Comparison of ENCODE assay signal across 8 cellular contexts in the genomic region with DNA sequence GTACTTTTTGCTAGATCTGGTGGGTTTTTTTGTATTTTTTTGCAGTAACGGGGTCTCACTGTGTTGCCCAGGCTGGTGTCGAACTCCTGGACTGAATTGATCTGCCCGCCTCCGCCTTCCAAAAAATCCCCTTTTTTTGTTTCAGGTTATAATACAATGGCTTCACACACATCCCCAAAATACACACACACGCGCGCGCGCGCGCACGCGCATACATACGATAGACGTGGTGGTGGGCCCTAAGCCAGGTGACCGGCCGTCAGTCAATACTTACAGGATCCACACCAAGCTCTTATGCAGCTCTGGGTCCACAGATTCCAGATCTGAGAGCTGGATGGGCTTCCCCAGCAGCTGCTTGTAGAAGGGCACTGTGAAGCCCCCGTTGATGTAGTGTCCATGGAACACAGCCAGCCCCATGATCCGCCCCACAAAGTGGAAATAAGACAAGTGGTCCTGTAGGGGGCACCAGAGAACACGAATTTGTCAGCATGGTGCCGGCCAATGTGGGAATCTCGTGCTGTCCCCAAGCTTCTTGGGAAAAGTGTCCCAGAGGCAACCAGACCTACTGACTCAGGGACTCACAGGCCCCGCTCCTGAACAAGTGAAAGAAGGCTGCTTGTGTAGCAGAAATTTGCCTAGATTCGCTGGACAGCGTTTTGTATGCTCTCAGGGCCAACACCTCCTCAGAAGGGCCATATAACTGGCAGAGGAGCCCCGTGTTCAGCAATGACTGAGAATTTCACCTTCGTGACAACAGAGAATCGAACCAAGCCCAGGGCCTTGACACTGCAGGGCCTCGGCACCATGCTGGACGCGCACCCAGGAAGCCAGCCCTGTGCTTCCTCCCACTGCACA.
A peak's percentile ranks its signal among the peaks of the same experiment; 100 is the strongest.
DNase-seq lines count a peak whose midpoint lies in the region; ATAC-seq and TF ChIP-seq lines count a peak whose summit lies in the region.

No MANE protein-coding gene starts in this region.

- H3K4me3 ChIP-seq in A673 (ENCODE audit: low read depth, low read length, poor library complexity, severe bottlenecking): no peak overlapping the region
- H3K4me3 ChIP-seq in colonic mucosa: no peak overlapping the region

- H3K9ac ChIP-seq in colonic mucosa (ENCODE audit: low read depth in 2 of 2, low read length in 2 of 2): peak overlapping the region; percentile 51 to 69

- peak; percentile 88 for ATAC-seq in left lobe of liver
- ATAC-seq in GM18505 (IDR thresholded peaks at IDR 0.05; ENCODE audit: unreplicated experiment): no peak

- no peak for TF ChIP-seq POLR2A in GM18505 (IDR thresholded peaks at IDR 0.05; ENCODE audit: borderline replicate concordance, extremely low read depth, insufficient read depth, insufficient read length)

- H3K9me3 ChIP-seq in A673 (ENCODE audit: low read depth, low read length, poor library complexity, severe bottlenecking) (no peaks in the 10 kb centered on the region), colonic mucosa (no peaks in the 10 kb centered on the region)

- H3K36me3 ChIP-seq in A673 (ENCODE audit: insufficient read depth, low read length, poor library complexity, severe bottlenecking) (peaks cover 51% of the 10 kb centered on the region), colonic mucosa (peaks cover 29% of the 10 kb centered on the region)

- H3K27ac ChIP-seq in A673 (ENCODE audit: low read depth, low read length, poor library complexity, severe bottlenecking) (no peak overlapping the region), colonic mucosa (peak overlapping the region; percentile 56)

- intact Hi-C loops in A673 (cut with micrococcal nuclease; ENCODE audit: unreplicated experiment): loop anchor here (1.0 kb wide), 1 partner anchor 273 kb away; no protein-coding TSS in a partner anchor
- intact Hi-C loops in colonic mucosa (cut with DNase I): loop anchor here (5.0 to 10.0 kb wide), 2 partner anchors 104 to 192 kb away; a partner anchor contains a TSS

- TF ChIP-seq CTCF in A673 (conservative IDR thresholded peaks at IDR 0.05; ENCODE audit: low read depth, low read length) (peak; percentile 78), colonic mucosa (IDR thresholded peaks at IDR 0.05) (peak; percentile 69)

- POLR2A ChIA-PET in A673 (lab: Charles Lee; ENCODE audit: low non-redundant PET): no interaction called here

- DNase-seq in A673 (ENCODE audit: low spot score): peak; percentile 89
- DNase-seq in GM19238 (ENCODE audit: insufficient read length, low spot score): peak; percentile 58
- DNase-seq in NCI-H2196 treated with DMSO at 0.1 percent for 48 hours (lab: John Stamatoyannopoulos, UW; ENCODE audit: unreplicated experiment): peak; percentile 19
- DNase-seq in activated CD4-positive, alpha-beta T cell treated with anti-CD3 and anti-CD28 coated beads for 48 hours: peak; percentile 68
- peak; percentile 92 for DNase-seq in colonic mucosa
- DNase-seq in left lobe of liver (ENCODE audit: low spot score): peak; percentile 82
- peak; percentile 46 for DNase-seq in stimulated activated CD4-positive, alpha-beta T cell treated with anti-CD3 and anti-CD28 coated beads, Interleukin-2, amount 100 ng/mL, for 4 hours (ENCODE audit: low read depth)

- CTCF ChIA-PET in A673 (lab: Charles Lee): interaction anchor here (0.6 to 1.2 kb wide), 2 partner anchors 270 to 320 kb away, joined by 4 to 6 read pairs; no protein-coding TSS in a partner anchor

- H3K27me3 ChIP-seq in A673 (replicated peaks; ENCODE audit: insufficient read depth, low read depth, low read length, poor library complexity): no peaks in the 10 kb centered on the region
- H3K27me3 ChIP-seq in colonic mucosa: no peaks in the 10 kb centered on the region

- no TSS peak for BruUV-seq in A673 (replicated peaks; lab: Mats Ljungman, UMichigan)

- H3K4me1 ChIP-seq in A673 (ENCODE audit: insufficient read depth, low read length, poor library complexity, severe bottlenecking): peaks cover 13% of the 10 kb centered on the region
- no peaks in the 10 kb centered on the region for H3K4me1 ChIP-seq in colonic mucosa

Comparison
In these comparisons a context has a peak if more than half of its experiments do, and no peak if none do; other contexts are left out.
1. DNase-seq: peak in every context shown above with its lines; median percentile 92 in colonic mucosa; 89 in A673; 82 in left lobe of liver; 68 in activated CD4-positive, alpha-beta T cell treated with anti-CD3 and anti-CD28 coated beads for 48 hours; 58 in GM19238; 46 in stimulated activated CD4-positive, alpha-beta T cell treated with anti-CD3 and anti-CD28 coated beads, Interleukin-2, amount 100 ng/mL, for 4 hours; 19 in NCI-H2196 treated with DMSO at 0.1 percent for 48 hours.